In genomic region chr10:77710081-77710551, GRCh38 we compare ENCODE assay signal across 13 cellular contexts.
A peak's percentile ranks its signal among the peaks of the same experiment; 100 is the strongest.
DNase-seq lines count a peak whose midpoint lies in the region; ATAC-seq and TF ChIP-seq lines count a peak whose summit lies in the region.
"Had no signal": no experiment of that assay in that cellular context is flagged by ENCODE, and none has a peak within 500 bp of the region (broad histone marks: within the 10 kb centered on the region; RNA-seq: fewer than 3 reads in every experiment).

No MANE protein-coding gene starts in this region.

- no peak for TF ChIP-seq CTCF in esophagus muscularis mucosa (IDR thresholded peaks at IDR 0.05)
- no peak for TF ChIP-seq CTCF in brain microvascular endothelial cell (IDR thresholded peaks at IDR 0.05; ENCODE audit: low read depth, low read length, missing control alignments)
- no peak for TF ChIP-seq CTCF in GM10248 (IDR thresholded peaks at IDR 0.05; ENCODE audit: control extremely low read depth, extremely low read depth, low read depth, missing control alignments)

- TF ChIP-seq EP300 in esophagus muscularis mucosa (IDR thresholded peaks at IDR 0.05): no peak

- H3K4me3 ChIP-seq in esophagus muscularis mucosa (no peak overlapping the region), brain microvascular endothelial cell (ENCODE audit: low read depth, low read length) (no peak overlapping the region)
- H3K4me3 ChIP-seq: SK-N-MC had no signal

- no peak for TF ChIP-seq POLR2A in esophagus muscularis mucosa (IDR thresholded peaks at IDR 0.05; ENCODE audit: low read depth)

- CTCF ChIA-PET in GM10248 (lab: Yijun Ruan, JAX): interaction anchor here (0.9 to 10.4 kb wide), 15 partner anchors 10 to 552 kb away, joined by 3 to 115 read pairs (median 9); no protein-coding TSS in a partner anchor

- peaks cover 22% of the 10 kb centered on the region for H3K4me1 ChIP-seq in ES-I3 (ENCODE audit: insufficient read depth, low read length)
- H3K4me1 ChIP-seq in esophagus muscularis mucosa: peaks cover 8 to 15% (median 13%) of the 10 kb centered on the region in 4 donors
- H3K4me1 ChIP-seq: psoas muscle had no signal

- H3K9ac ChIP-seq in ES-I3 (ENCODE audit: low read depth, low read length): peak overlapping the region; percentile 21; the same call in 1 of the 2 replicates

- POLR2A ChIA-PET in GM10248 (lab: Yijun Ruan, JAX): no interaction called here

- H3K9me3 ChIP-seq in ES-I3 (ENCODE audit: control insufficient read depth, insufficient read depth, low read length) (no peaks in the 10 kb centered on the region), esophagus muscularis mucosa (no peaks in the 10 kb centered on the region)
- H3K9me3 ChIP-seq: lower lobe of right lung, psoas muscle had no signal

- peak; percentile 34 for ATAC-seq in GM19025 (IDR thresholded peaks at IDR 0.05; ENCODE audit: low read depth, unreplicated experiment)
- peak; percentile 72 for ATAC-seq in HG03378 (IDR thresholded peaks at IDR 0.05; ENCODE audit: unreplicated experiment)
- no peak for ATAC-seq in GM19395 (IDR thresholded peaks at IDR 0.05; ENCODE audit: unreplicated experiment)

- H3K36me3 ChIP-seq in ES-I3 (ENCODE audit: insufficient read depth, low read length): no peaks in the 10 kb centered on the region
- H3K36me3 ChIP-seq in esophagus muscularis mucosa: no peaks in the 10 kb centered on the region
- no peaks in the 10 kb centered on the region for H3K36me3 ChIP-seq in brain microvascular endothelial cell (replicated peaks)
- H3K36me3 ChIP-seq: lower lobe of right lung had no signal

- peak; percentile 85 for DNase-seq in esophagus muscularis mucosa (ENCODE audit: extremely low spot score)
- DNase-seq in brain microvascular endothelial cell: no peak
- DNase-seq in LoVo (ENCODE audit: low spot score): no peak
- DNase-seq in GM10248 (ENCODE audit: extremely low spot score): no peak
- DNase-seq: C1 segment of cervical spinal cord, lower lobe of right lung, NCI-H526, psoas muscle had no signal

- peaks cover 0 to 14% (median 0%) of the 10 kb centered on the region in 4 donors for H3K27me3 ChIP-seq in esophagus muscularis mucosa
- H3K27me3 ChIP-seq in brain microvascular endothelial cell (replicated peaks): no peaks in the 10 kb centered on the region

- WGBS in esophagus muscularis mucosa: 65% methylated on average over 9 of the region's 14 CpGs

- in situ Hi-C loops in brain microvascular endothelial cell (cut with HindIII; ENCODE audit: low pct_ligation_motif_present, low sequenced_read_pairs): no loop called here

- H3K27ac ChIP-seq in esophagus muscularis mucosa (replicated peaks in 1 of 4): no peak overlapping the region
- no peak overlapping the region for H3K27ac ChIP-seq in brain microvascular endothelial cell
- H3K27ac ChIP-seq: lower lobe of right lung, psoas muscle, SK-N-MC had no signal

- intact Hi-C loops in esophagus muscularis mucosa (cut with DNase I): loop anchor here (5.0 kb wide), 1 partner anchor 543 kb away; no protein-coding TSS in a partner anchor
